In the genomic region with DNA sequence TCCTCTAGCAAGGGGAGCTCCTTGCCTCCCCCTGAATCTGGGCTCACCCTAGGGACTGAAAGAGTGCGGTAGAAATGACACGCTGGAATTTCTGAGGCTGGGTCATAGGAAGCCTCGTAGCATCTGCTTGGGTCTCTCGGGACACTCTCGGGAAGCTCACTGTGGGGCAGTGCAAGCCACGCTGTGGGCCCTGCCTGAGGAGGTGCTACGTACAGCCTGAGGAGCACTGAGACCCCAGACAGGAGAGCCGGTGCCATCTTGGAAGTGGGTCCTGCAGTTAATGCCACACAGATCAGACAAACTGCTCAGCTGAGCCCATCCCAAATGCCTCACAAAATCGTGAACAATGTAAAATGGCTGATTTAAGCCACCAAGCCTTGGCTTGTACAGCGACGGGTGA, we compare ENCODE assay signal across 15 cellular contexts. TPM values are rescaled to one million over a fixed set of nuclear protein-coding genes. Genes with fewer than 3 reads are reported as not detected.
DNase-seq lines count a peak whose midpoint lies in the region; ATAC-seq and TF ChIP-seq lines count a peak whose summit lies in the region.
"Had no signal": no experiment of that assay in that cellular context is flagged by ENCODE, and none has a peak within 500 bp of the region (broad histone marks: within the 10 kb centered on the region; RNA-seq: fewer than 3 reads in every experiment).

No MANE protein-coding gene starts in this region.

- intact Hi-C loops in HCT116 (cut with micrococcal nuclease): no loop called here
- intact Hi-C loops in gastrocnemius medialis (cut with DNase I; ENCODE audit: low total_unique reads): no loop called here

- POLR2A ChIA-PET in HCT116 (lab: Charles Lee): interaction anchor here (0.6 kb wide), 1 partner anchor 83 kb away, joined by 3 read pairs; no protein-coding TSS in a partner anchor

- no peaks in the 10 kb centered on the region for H3K9me3 Mint-ChIP-seq in T-helper 1 cell treated with Interleukin-12 subunit alpha and Interleukin-12 subunit beta and Interleukin-4 antibody, amounts not matched to agents 30 μg/mL and 1 μg/mL, for 36 hours
- H3K9me3 Mint-ChIP-seq in activated naive CD8-positive, alpha-beta T cell (ENCODE audit: low read depth): no peaks in the 10 kb centered on the region

- H4K20me1 ChIP-seq in HCT116 (ENCODE audit: insufficient read depth): no peaks in the 10 kb centered on the region

- H4K8ac ChIP-seq in neuronal stem cell (ENCODE audit: low read depth, low read length): no peak overlapping the region

- DNase-seq in T-helper 1 cell: no peak
- DNase-seq in HCT116 (ENCODE audit: low read depth, low spot score): no peak
- no peak for DNase-seq in neuronal stem cell (ENCODE audit: low spot score)
- DNase-seq in kidney tubule cell (ENCODE audit: low spot score): no peak
- DNase-seq in gastrocnemius medialis: no peak
- DNase-seq: erythroblast, heart right ventricle, left cardiac atrium, NCI-H1930, NCI-H774, SHP77 treated with DMSO at 0.1 percent for 48 hours had no signal

- no peak overlapping the region for H4K91ac ChIP-seq in neuronal stem cell (ENCODE audit: low read depth, low read length, poor library complexity)

- H3K27me3 Mint-ChIP-seq in T-helper 1 cell treated with Interleukin-12 subunit alpha and Interleukin-12 subunit beta and Interleukin-4 antibody, amounts not matched to agents 30 μg/mL and 1 μg/mL, for 36 hours (ENCODE audit: low read depth): no peaks in the 10 kb centered on the region
- no peaks in the 10 kb centered on the region for H3K27me3 Mint-ChIP-seq in activated naive CD8-positive, alpha-beta T cell

- H3K27ac ChIP-seq in HCT116 (ENCODE audit: low read depth, low read length) (no peak overlapping the region), neuronal stem cell (replicated peaks; ENCODE audit: low read length) (no peak overlapping the region), gastrocnemius medialis (no peak overlapping the region)
- H3K27ac ChIP-seq: 22Rv1 had no signal

- H3K9ac ChIP-seq in HCT116 (ENCODE audit: low read length) (no peak overlapping the region), neuronal stem cell (ENCODE audit: low read depth, low read length, poor library complexity) (no peak overlapping the region)

- WGBS in neuronal stem cell (ENCODE audit: extremely low coverage in 2 of 2, insufficient read length in 2 of 2, insufficient replicate concordance in 1 of 2), 2 donors: no CpG with 5 or more reads among the region's 11 CpGs

- no peak overlapping the region for H2BK15ac ChIP-seq in neuronal stem cell (ENCODE audit: low read length)

- TF ChIP-seq CTCF in HCT116 (IDR thresholded peaks at IDR 0.05 in 2 of 3, conservative IDR thresholded peaks at IDR 0.05 in 1 of 3; ENCODE audit: borderline replicate concordance in 1 of 3, insufficient read depth in 1 of 3, low read depth in 2 of 3, low read length in 2 of 3): no peak
- no peak for TF ChIP-seq CTCF in gastrocnemius medialis (IDR thresholded peaks at IDR 0.05 in 4 of 5, conservative IDR thresholded peaks at IDR 0.05 in 1 of 5)

- no peak overlapping the region for H2BK5ac ChIP-seq in neuronal stem cell (ENCODE audit: low read length)

- H3K14ac ChIP-seq in neuronal stem cell (ENCODE audit: low read length): no peak overlapping the region

- H3K18ac ChIP-seq in neuronal stem cell (ENCODE audit: low read length): no peak overlapping the region

- TF ChIP-seq POLR2A in HCT116 (IDR thresholded peaks at IDR 0.05; ENCODE audit: borderline replicate concordance, extremely low read depth, insufficient read depth, insufficient read length): no peak
- no peak for TF ChIP-seq POLR2A in gastrocnemius medialis (IDR thresholded peaks at IDR 0.05)

- peaks cover 11% of the 10 kb centered on the region for H3K79me1 ChIP-seq in neuronal stem cell (ENCODE audit: low read depth, low read length)

- H3K23ac ChIP-seq in neuronal stem cell (ENCODE audit: low read depth, low read length, poor library complexity): peak overlapping the region; percentile 43

- no peak for ATAC-seq in HCT116
- ATAC-seq in GM21360 (IDR thresholded peaks at IDR 0.05; ENCODE audit: unreplicated experiment): no peak
- no peak for ATAC-seq in gastrocnemius medialis
- ATAC-seq: heart right ventricle, left cardiac atrium had no signal

- no peak overlapping the region for H3K4ac ChIP-seq in neuronal stem cell (ENCODE audit: low read length)

- no TSS peak for BruUV-seq in HCT116 (replicated peaks; lab: Mats Ljungman, UMichigan)

- TF ChIP-seq RAD21 in HCT116 (IDR thresholded peaks at IDR 0.05; ENCODE audit: low read depth): no peak

- H3K9me2 ChIP-seq in HCT116 (ENCODE audit: insufficient read depth): no peaks in the 10 kb centered on the region

- CTCF ChIA-PET in HCT116 (lab: Charles Lee): no interaction called here

- H3K4me3 ChIP-seq in HCT116 (replicated peaks in 1 of 2; ENCODE audit: low read depth in 1 of 2, low read length in 2 of 2) (no peak overlapping the region), neuronal stem cell (ENCODE audit: low read length in 2 of 2) (no peak overlapping the region), gastrocnemius medialis (no peak overlapping the region)

- peaks cover 58% of the 10 kb centered on the region for H3K79me2 ChIP-seq in HCT116 (ENCODE audit: insufficient read depth, low read length)

- H3K27ac Mint-ChIP-seq in T-helper 1 cell treated with Interleukin-12 subunit alpha and Interleukin-12 subunit beta and Interleukin-4 antibody, amounts not matched to agents 30 μg/mL and 1 μg/mL, for 36 hours: no peak overlapping the region
- H3K27ac Mint-ChIP-seq in activated naive CD8-positive, alpha-beta T cell: no peak overlapping the region

- RAD21 ChIA-PET in HCT116 (lab: Charles Lee; ENCODE audit: low non-redundant PET in 1 of 2, low total read pairs in 2 of 2, uncharacterized antibody in 2 of 2, unreplicated experiment in 2 of 2): no interaction called here

- peak overlapping the region; percentile 42 for H3K4me3 Mint-ChIP-seq in T-helper 1 cell treated with Interleukin-12 subunit alpha and Interleukin-12 subunit beta and Interleukin-4 antibody, amounts not matched to agents 30 μg/mL and 1 μg/mL, for 36 hours
- peak overlapping the region; percentile 87 for H3K4me3 Mint-ChIP-seq in activated naive CD8-positive, alpha-beta T cell

- no peak overlapping the region for H2BK120ac ChIP-seq in neuronal stem cell (ENCODE audit: low read depth, low read length)

- peaks cover 10 to 27% of the 10 kb centered on the region in 2 experiments; a peak in 3 of 4 replicates for H3K36me3 ChIP-seq in HCT116 (ENCODE audit: control insufficient read depth in 1 of 2, insufficient read depth in 2 of 2, low read length in 2 of 2)
- peaks cover 17 to 38% of the 10 kb centered on the region in 2 donors for H3K36me3 ChIP-seq in neuronal stem cell (replicated peaks in 1 of 2; ENCODE audit: control insufficient read depth in 2 of 2, insufficient read depth in 2 of 2, low read length in 2 of 2)
- H3K36me3 ChIP-seq in gastrocnemius medialis: peaks cover 0 to 28% of the 10 kb centered on the region in 2 donors

- H3K4me1 ChIP-seq in HCT116 (ENCODE audit: control insufficient read depth in 1 of 2, insufficient read depth in 2 of 2, low read length in 2 of 2): peaks cover 4 to 32% of the 10 kb centered on the region in 2 experiments; a peak in 3 of 4 replicates
- peaks cover 5 to 6% of the 10 kb centered on the region in 2 donors for H3K4me1 ChIP-seq in neuronal stem cell (ENCODE audit: control insufficient read depth in 2 of 2, insufficient read depth in 1 of 2, low read depth in 1 of 2, low read length in 2 of 2)
- H3K4me1 ChIP-seq in gastrocnemius medialis: peaks cover 16 to 27% of the 10 kb centered on the region in 2 donors

- no peak overlapping the region for H2BK12ac ChIP-seq in neuronal stem cell (ENCODE audit: low read length)

- H3K4me1 Mint-ChIP-seq in T-helper 1 cell treated with Interleukin-12 subunit alpha and Interleukin-12 subunit beta and Interleukin-4 antibody, amounts not matched to agents 30 μg/mL and 1 μg/mL, for 36 hours (ENCODE audit: low read depth): peaks cover 40% of the 10 kb centered on the region
- H3K4me1 Mint-ChIP-seq in activated naive CD8-positive, alpha-beta T cell (ENCODE audit: low read depth): peaks cover 60% of the 10 kb centered on the region

- peaks cover 35% of the 10 kb centered on the region for H3K36me3 Mint-ChIP-seq in T-helper 1 cell treated with Interleukin-12 subunit alpha and Interleukin-12 subunit beta and Interleukin-4 antibody, amounts not matched to agents 30 μg/mL and 1 μg/mL, for 36 hours (ENCODE audit: low read depth)
- H3K36me3 Mint-ChIP-seq in activated naive CD8-positive, alpha-beta T cell: peaks cover 5% of the 10 kb centered on the region

- no peaks in the 10 kb centered on the region for H3K9me3 ChIP-seq in HCT116 (ENCODE audit: control insufficient read depth in 1 of 2, insufficient read depth in 1 of 2, low read depth in 1 of 2, low read length in 2 of 2)
- no peaks in the 10 kb centered on the region for H3K9me3 ChIP-seq in neuronal stem cell (replicated peaks in 1 of 2; ENCODE audit: control insufficient read depth in 2 of 2, insufficient read depth in 1 of 2, low read depth in 1 of 2, low read length in 2 of 2)
- H3K9me3 ChIP-seq in gastrocnemius medialis: no peaks in the 10 kb centered on the region
- H3K9me3 ChIP-seq: heart right ventricle had no signal

- H3K4me2 ChIP-seq in HCT116 (ENCODE audit: low read length): peak overlapping the region; percentile 87
- no peak overlapping the region for H3K4me2 ChIP-seq in neuronal stem cell (ENCODE audit: insufficient read depth, low read length, poor library complexity, severe bottlenecking)

- no peak overlapping the region for H2AK5ac ChIP-seq in neuronal stem cell (ENCODE audit: low read depth, low read length)

- H3K27me3 ChIP-seq in HCT116 (ENCODE audit: insufficient read depth, low read length) (no peaks in the 10 kb centered on the region), neuronal stem cell (ENCODE audit: control insufficient read depth in 3 of 3, insufficient read depth in 3 of 3, low read depth in 1 of 3, low read length in 3 of 3) (no peaks in the 10 kb centered on the region), gastrocnemius medialis (no peaks in the 10 kb centered on the region)
- H3K27me3 ChIP-seq: heart right ventricle had no signal

- in situ Hi-C loops in gastrocnemius medialis (cut with MboI; ENCODE audit: low sequenced_read_pairs in 4 of 4): no loop called here

- H2AFZ ChIP-seq in HCT116 (ENCODE audit: low read depth, low read length, poor library complexity, severe bottlenecking) (no peak overlapping the region), neuronal stem cell (ENCODE audit: low read length) (no peak overlapping the region)

TF ChIP-seq in HCT116, 20 proteins besides CTCF, POLR2A, EP300 and RAD21 (continues in another document):
- no peak for TF ChIP-seq CBX3 (IDR thresholded peaks at IDR 0.05; ENCODE audit: low read depth)

RNA-seq across cellular contexts. Expression of a gene that starts 1.8 kb away (rescaled TPM):
- total RNA-seq in HCT116 (2021; ENCODE audit: unreplicated experiment) (71.9 TPM), gastrocnemius medialis (100 to 1,000 TPM in 1 of 4 donors, 10 to 100 TPM in 3; 67.8 to 106 (median 75.3) TPM)
- polyA plus RNA-seq in HCT116 (2012): 53.4 and 65.0 TPM in 2 replicates
- polyA plus RNA-seq in neuronal stem cell (2013, experiment 1 of 2): 54.5 TPM
- polyA plus RNA-seq in neuronal stem cell (2013, experiment 2 of 2): 56.1 TPM

RNA-seq across cellular contexts. Expression of a gene that starts 3.4 kb away (rescaled TPM):
- total RNA-seq in HCT116 (2021; ENCODE audit: unreplicated experiment) (43.8 TPM), gastrocnemius medialis (100 to 1,000 TPM in 3 of 4 donors, 10 to 100 TPM in 1; 70.8 to 135 (median 106) TPM)
- 86.6 and 88.6 TPM in 2 replicates for polyA plus RNA-seq in HCT116 (2012)
- polyA plus RNA-seq in neuronal stem cell (2013, experiment 1 of 2): 149 TPM
- 147 TPM for polyA plus RNA-seq in neuronal stem cell (2013, experiment 2 of 2)
